2 cellular contexts compared by ENCODE assay signal in the genomic region with DNA sequence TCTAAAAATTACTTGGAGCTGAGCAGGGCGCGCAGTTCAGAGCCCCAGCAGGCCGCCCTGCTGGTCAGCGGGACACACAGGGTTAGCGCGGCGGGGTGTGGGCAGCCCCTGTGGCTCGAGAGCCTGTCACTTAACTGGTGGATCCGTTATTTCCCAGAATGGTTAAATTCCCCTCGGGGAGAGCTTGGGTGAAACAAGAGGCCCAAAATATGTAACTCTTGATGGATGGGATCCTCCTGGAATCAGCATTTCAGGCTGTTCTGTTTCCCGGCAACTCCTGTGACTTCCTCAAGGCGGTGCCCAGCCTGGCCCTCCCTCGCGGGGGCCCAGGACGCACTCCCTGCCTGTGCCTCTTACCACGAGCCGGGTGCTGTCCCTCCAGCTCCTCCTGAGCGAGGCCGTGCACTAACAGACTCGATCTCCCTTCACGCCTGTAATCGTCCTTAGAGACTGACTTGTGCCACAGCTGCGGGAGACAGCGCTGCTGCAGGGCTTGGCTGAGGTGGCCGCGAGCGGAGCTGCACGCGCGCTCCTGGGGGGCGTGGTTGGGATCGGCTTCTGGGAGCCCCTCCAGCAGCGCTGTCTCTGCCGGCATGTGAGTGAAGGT.
TF ChIP-seq lines count a peak whose summit lies in the region.

No MANE protein-coding gene starts in this region.

TF ChIP-seq in Ishikawa, 13 proteins besides CTCF, POLR2A, EP300 and RAD21:
- TF ChIP-seq CREB1 (IDR thresholded peaks at IDR 0.05; ENCODE audit: low read depth) (no peak), ZBTB7A (IDR thresholded peaks at IDR 0.05; ENCODE audit: low read depth) (0 out of 2 replicates have a peak, but pooled peaks have one; percentile 38)

TF ChIP-seq in K562, 482 proteins besides CTCF, POLR2A, EP300 and RAD21:
- TF ChIP-seq SUPT5H (IDR thresholded peaks at IDR 0.05) (0 out of 2 replicates have a peak, but pooled peaks have one; percentile 7), RBFOX2 (IDR thresholded peaks at IDR 0.05; ENCODE audit: low read depth, low read length) (peak; percentile 71), NR2F6 (CRISPR knock-in tag; IDR thresholded peaks at IDR 0.05) (no peak), ZBTB33 (CRISPR knock-in tag; IDR thresholded peaks at IDR 0.05) (peak; percentile 75), RBM22 (IDR thresholded peaks at IDR 0.05; ENCODE audit: low read depth, low read length, poor library complexity, severe bottlenecking) (peak; percentile 97), RHOXF2B (CRISPR knock-in tag; conservative IDR thresholded peaks at IDR 0.05) (no peak), POLR2G (IDR thresholded peaks at IDR 0.05; ENCODE audit: low read depth, low read length) (peak; percentile 73), FIP1L1 (IDR thresholded peaks at IDR 0.05; ENCODE audit: low read depth, low read length, poor library complexity, severe bottlenecking) (peak; percentile 32)
